Comparison of ENCODE assay signal across 8 cellular contexts in genomic region chr5:61162010-61162831, GRCh38. TPM values are rescaled to one million over a fixed set of nuclear protein-coding genes. Genes with fewer than 3 reads are reported as not detected.
DNase-seq lines count a peak whose midpoint lies in the region; ATAC-seq and TF ChIP-seq lines count a peak whose summit lies in the region.

Gene SMIM15, minus strand, starts transcription at chr5:61162468. Its CDS starts 2,297 bp downstream, at chr5:61160171.

- peaks cover 0 to 8% (median 2%) of the 10 kb centered on the region in 3 donors for H3K9me3 Mint-ChIP-seq in IgD-negative memory B cell
- no peaks in the 10 kb centered on the region for H3K9me3 Mint-ChIP-seq in activated T-cell treated with anti-CD3 and anti-CD28 coated beads, Interleukin-2, amount 50 U/mL, for 72 hours

- peaks cover 16% of the 10 kb centered on the region for H3K36me3 Mint-ChIP-seq in IgD-negative memory B cell
- H3K36me3 Mint-ChIP-seq in activated T-cell treated with anti-CD3 and anti-CD28 coated beads, Interleukin-2, amount 50 U/mL, for 72 hours (ENCODE audit: insufficient read depth in 2 of 2) = peaks cover 17 to 33% of the 10 kb centered on the region in 2 donors

- 1% methylated on average over 30 of the region's 73 CpGs for WGBS in esophagus squamous epithelium, 2 donors

- no peaks in the 10 kb centered on the region for H3K27me3 Mint-ChIP-seq in IgD-negative memory B cell
- no peaks in the 10 kb centered on the region for H3K27me3 Mint-ChIP-seq in activated T-cell treated with anti-CD3 and anti-CD28 coated beads, Interleukin-2, amount 50 U/mL, for 72 hours (ENCODE audit: low read depth)

- H3K4me1 ChIP-seq in Peyer's patch = peaks cover 0 to 20% (median 4%) of the 10 kb centered on the region in 4 donors
- peaks cover 4 to 58% (median 13%) of the 10 kb centered on the region in 3 donors for H3K4me1 ChIP-seq in esophagus squamous epithelium

- DNase-seq in DMS114 treated with DMSO at 0.1 percent for 48 hours (lab: John Stamatoyannopoulos, UW; ENCODE audit: unreplicated experiment) = peak; percentile 75
- peak; percentile 85 to 95 (median 93) for DNase-seq in Peyer's patch
- DNase-seq in activated T-cell treated with anti-CD3 and anti-CD28 coated beads, Interleukin-2, amount 50 U/mL, for 72 hours = peak; percentile 88 to 90
- peak; percentile 43 for DNase-seq in esophagus squamous epithelium (lab: John Stamatoyannopoulos, UW)
- peak; percentile 94 for DNase-seq in myocyte (ENCODE audit: low read depth)
- peak; percentile 60 to 80 for DNase-seq in stimulated activated CD8-positive, alpha-beta memory T cell treated with anti-CD3 and anti-CD28 coated beads, Interleukin-7, amount 100 ng/mL, for 48 hours (ENCODE audit: extremely low read depth in 1 of 2, low read depth in 1 of 2)

- peak; percentile 37 to 64 for TF ChIP-seq POLR2A in Peyer's patch (IDR thresholded peaks at IDR 0.05)
- peak in 3 of 4 donors; percentile 10 to 73 (median 36) for TF ChIP-seq POLR2A in esophagus squamous epithelium (IDR thresholded peaks at IDR 0.05)

- ATAC-seq in GM21529 (IDR thresholded peaks at IDR 0.05; ENCODE audit: unreplicated experiment) = peak; percentile 97
- ATAC-seq in activated T-cell treated with anti-CD3 and anti-CD28 coated beads, Interleukin-2, amount 50 U/mL, for 72 hours (replicated peaks in 1 of 2) = peak; percentile 96 to 97

- H3K4me3 ChIP-seq in Peyer's patch = peak within 1 kb of the TSS; percentile 72 to 88 (median 73)
- peak within 1 kb of the TSS; percentile 82 to 93 (median 89) for H3K4me3 ChIP-seq in esophagus squamous epithelium

- H3K27me3 ChIP-seq in Peyer's patch = no peaks in the 10 kb centered on the region
- no peaks in the 10 kb centered on the region for H3K27me3 ChIP-seq in esophagus squamous epithelium

- H3K9me3 ChIP-seq in Peyer's patch = no peaks in the 10 kb centered on the region
- no peaks in the 10 kb centered on the region for H3K9me3 ChIP-seq in esophagus squamous epithelium

- peaks cover 22 to 33% (median 23%) of the 10 kb centered on the region in 3 donors for H3K4me1 Mint-ChIP-seq in IgD-negative memory B cell
- H3K4me1 Mint-ChIP-seq in activated T-cell treated with anti-CD3 and anti-CD28 coated beads, Interleukin-2, amount 50 U/mL, for 72 hours (ENCODE audit: low read depth) = peaks cover 37% of the 10 kb centered on the region

- peak in 2 of 6 experiments; percentile 17 to 22 for TF ChIP-seq CTCF in Peyer's patch (IDR thresholded peaks at IDR 0.05)
- peak in 1 of 6 experiments; percentile 14 for TF ChIP-seq CTCF in esophagus squamous epithelium (IDR thresholded peaks at IDR 0.05)

- intact Hi-C loops in esophagus squamous epithelium (cut with DNase I) = loop anchor here (5.0 kb wide), 1 partner anchor 170 kb away; the partner anchor contains the start of gene ZSWIM6

- H3K36me3 ChIP-seq in Peyer's patch (peaks cover 0 to 19% (median 0%) of the 10 kb centered on the region in 3 donors), esophagus squamous epithelium (peaks cover 0 to 37% (median 5%) of the 10 kb centered on the region in 3 donors)

- H3K27ac ChIP-seq in Peyer's patch = peak within 1 kb of the TSS; percentile 83 to 91 (median 88)
- H3K27ac ChIP-seq in esophagus squamous epithelium = peak within 1 kb of the TSS; percentile 95 to 97 (median 96)

- peak within 1 kb of the TSS; percentile 92 to 99 (median 99) for H3K4me3 Mint-ChIP-seq in IgD-negative memory B cell
- peak within 1 kb of the TSS; percentile 94 to 98 for H3K4me3 Mint-ChIP-seq in activated T-cell treated with anti-CD3 and anti-CD28 coated beads, Interleukin-2, amount 50 U/mL, for 72 hours

- peak within 1 kb of the TSS; percentile 90 to 99 (median 97) for H3K27ac Mint-ChIP-seq in IgD-negative memory B cell
- peak within 1 kb of the TSS; percentile 98 for H3K27ac Mint-ChIP-seq in activated T-cell treated with anti-CD3 and anti-CD28 coated beads, Interleukin-2, amount 50 U/mL, for 72 hours

RNA-seq across cellular contexts. Expression of gene SMIM15, which starts in this region (rescaled TPM):
- 28.3 TPM for polyA plus RNA-seq in IgD-negative memory B cell
- total RNA-seq in Peyer's patch (10 to 100 TPM; 23.9 to 55.1 (median 36.9) TPM), esophagus squamous epithelium (10 to 100 TPM; 33.6 to 48.0 (median 41.5) TPM), myocyte (25.4 and 26.6 TPM in 2 replicates)
- total RNA-seq in activated T-cell treated with anti-CD3 and anti-CD28 coated beads, Interleukin-2, amount 50 U/mL, for 72 hours = 10 to 100 TPM; 71.8 to 78.1 TPM
- polyA plus RNA-seq in myocyte (2012) = 34.2 TPM

Comparison
In these comparisons a context has a peak if more than half of its experiments do, and no peak if none do; other contexts are left out.
1. Peak in every context shown above with its lines: DNase-seq, ATAC-seq, H3K4me3 ChIP-seq and H3K27ac ChIP-seq.
2. DNase-seq: peak in every context shown above with its lines; median percentile 94 in myocyte; 93 in Peyer's patch; 89 in activated T-cell treated with anti-CD3 and anti-CD28 coated beads, Interleukin-2, amount 50 U/mL, for 72 hours; 75 in DMS114 treated with DMSO at 0.1 percent for 48 hours; 70 in stimulated activated CD8-positive, alpha-beta memory T cell treated with anti-CD3 and anti-CD28 coated beads, Interleukin-7, amount 100 ng/mL, for 48 hours; 43 in esophagus squamous epithelium.